Comparison of ENCODE assay signal across 20 cellular contexts in genomic region chr9:136657975-136658848, GRCh38. TPM values are rescaled to one million over a fixed set of nuclear protein-coding genes. Genes with fewer than 3 reads are reported as not detected.
DNase-seq lines count a peak whose midpoint lies in the region; ATAC-seq, FAIRE-seq and TF ChIP-seq lines count a peak whose summit lies in the region.
"Had no signal": no experiment of that assay in that cellular context is flagged by ENCODE, and none has a peak within 500 bp of the region (broad histone marks: within the 10 kb centered on the region; RNA-seq: fewer than 3 reads in every experiment).

No MANE protein-coding gene starts in this region.

- H3K79me2 ChIP-seq in K562 (ENCODE audit: control insufficient read depth, insufficient read depth, low read length): peaks cover 13% of the 10 kb centered on the region

- H3K4me1 Mint-ChIP-seq in stimulated activated naive B cell treated with anti-CD40 and anti-IgM and Interleukin-4, amounts not matched to agents 10 μg/mL and 1 μg/mL and 100 μg/mL, for 72 hours: peaks cover 25 to 67% of the 10 kb centered on the region in 2 donors

- no peaks in the 10 kb centered on the region for H3K9me1 ChIP-seq in K562 (ENCODE audit: control insufficient read depth, insufficient read depth, low read length)

- no peaks in the 10 kb centered on the region for H3K9me3 ChIP-seq in K562 (replicated peaks; ENCODE audit: control insufficient read depth, insufficient read depth, low read depth, low read length)

- H3K27ac ChIP-seq in K562 (ENCODE audit: extremely low read depth, low read depth, low read length): no peak overlapping the region
- H3K27ac ChIP-seq: 22Rv1, KMS-11 had no signal

- H3K4me3 ChIP-seq in K562 (no peak overlapping the region), lower leg skin (ENCODE audit: low read depth, poor library complexity, severe bottlenecking) (peak overlapping the region; percentile 3)

- no peak for TF ChIP-seq CTCF in K562 (IDR thresholded peaks at IDR 0.05 in 2 of 3, conservative IDR thresholded peaks at IDR 0.05 in 1 of 3; ENCODE audit: insufficient read depth in 2 of 3, low read depth in 1 of 3, low read length in 3 of 3)
- no peak for TF ChIP-seq CTCF in lower leg skin (IDR thresholded peaks at IDR 0.05)

- no peak for TF ChIP-seq EP300 in K562 (IDR thresholded peaks at IDR 0.05; ENCODE audit: low read length)

- H3K36me3 ChIP-seq in K562 (ENCODE audit: control insufficient read depth, insufficient read depth, low read length): peaks cover 2% of the 10 kb centered on the region; the same call in 1 of the 3 replicates

- TF ChIP-seq RAD21 in K562 (CRISPR knock-in tag; conservative IDR thresholded peaks at IDR 0.05 in 1 of 2, IDR thresholded peaks at IDR 0.05 in 1 of 2): no peak

- no peak overlapping the region for H3K4me3 Mint-ChIP-seq in stimulated activated naive B cell treated with anti-CD40 and anti-IgM and Interleukin-4, amounts not matched to agents 10 μg/mL and 1 μg/mL and 100 μg/mL, for 72 hours
- H3K4me3 Mint-ChIP-seq: activated T-cell treated with anti-CD3 and anti-CD28 coated beads, Interleukin-2, amount 50 U/mL, for 72 hours had no signal

- H3K36me3 Mint-ChIP-seq in stimulated activated naive B cell treated with anti-CD40 and anti-IgM and Interleukin-4, amounts not matched to agents 10 μg/mL and 1 μg/mL and 100 μg/mL, for 72 hours: no peaks in the 10 kb centered on the region
- H3K36me3 Mint-ChIP-seq: CD8-positive, alpha-beta memory T cell had no signal

- no peaks in the 10 kb centered on the region for H3K27me3 ChIP-seq in K562 (ENCODE audit: control insufficient read depth in 2 of 2, insufficient read depth in 2 of 2, low read length in 2 of 2)

- H3K4me2 ChIP-seq in K562 (ENCODE audit: insufficient read depth, low read length): no peak overlapping the region
- H3K4me2 ChIP-seq: KMS-11 had no signal

- WGBS in K562 (ENCODE audit: insufficient coverage, low coverage, missing lambda C conversion rate): 61% methylated on average over 26 of the region's 31 CpGs
- WGBS in lower leg skin, 2 donors: 58 to 65% methylated on average over 28 to 30 of the region's 31 CpGs

- H3K27ac Mint-ChIP-seq in stimulated activated naive B cell treated with anti-CD40 and anti-IgM and Interleukin-4, amounts not matched to agents 10 μg/mL and 1 μg/mL and 100 μg/mL, for 72 hours: peak overlapping the region; percentile 70
- H3K27ac Mint-ChIP-seq: activated T-cell treated with anti-CD3 and anti-CD28 coated beads, Interleukin-2, amount 50 U/mL, for 72 hours had no signal

- in situ Hi-C loops in K562 (cut with MboI): no loop called here

- POLR2A ChIA-PET in K562 (lab: Yijun Ruan, JAX): interaction anchor here (0.6 kb wide), 1 partner anchor 70 kb away, joined by 3 read pairs; no protein-coding TSS in a partner anchor

- CTCF ChIA-PET in K562 (lab: Yijun Ruan, JAX; ENCODE audit: low intra/inter-chr PET ratio): no interaction called here

- no peak for TF ChIP-seq POLR2A in K562 (conservative IDR thresholded peaks at IDR 0.05)
- no peak for TF ChIP-seq POLR2A in lower leg skin (IDR thresholded peaks at IDR 0.05)

- H3K9me3 Mint-ChIP-seq in stimulated activated naive B cell treated with anti-CD40 and anti-IgM and Interleukin-4, amounts not matched to agents 10 μg/mL and 1 μg/mL and 100 μg/mL, for 72 hours: no peaks in the 10 kb centered on the region
- H3K9me3 Mint-ChIP-seq: activated T-cell treated with anti-CD3 and anti-CD28 coated beads, Interleukin-2, amount 50 U/mL, for 72 hours had no signal

- BruUV-seq in K562 (replicated peaks; lab: Mats Ljungman, UMichigan): no TSS peak

- 0 out of 4 replicates have a peak overlapping the region, but pooled peaks of 1 of the 2 experiments have one; percentile 58 for H3K9ac ChIP-seq in K562 (ENCODE audit: insufficient read depth in 1 of 2, low read depth in 2 of 2, low read length in 2 of 2)
- H3K9ac ChIP-seq: KMS-11 had no signal

- peaks cover 25 to 96% of the 10 kb centered on the region in 2 experiments for H3K4me1 ChIP-seq in K562 (replicated peaks in 1 of 2; ENCODE audit: control insufficient read depth in 2 of 2, insufficient read depth in 2 of 2, low read length in 2 of 2)

- no peak for ATAC-seq in K562
- ATAC-seq in stimulated activated naive B cell treated with anti-CD40 and anti-IgM and Interleukin-4, amounts not matched to agents 10 μg/mL and 1 μg/mL and 100 μg/mL, for 72 hours (replicated peaks): peak in 1 of 2 donors; percentile 13
- no peak for ATAC-seq in HG02763 (IDR thresholded peaks at IDR 0.05; ENCODE audit: unreplicated experiment)
- no peak for ATAC-seq in HG02840 (IDR thresholded peaks at IDR 0.05; ENCODE audit: low FRiP score, unreplicated experiment)

- DNase-seq in NCI-H1417 (lab: John Stamatoyannopoulos, UW) (peak in 2 of 3 experiments; percentile 40 to 48), NCI-H1417 treated with DMSO at 0.1 percent for 48 hours (lab: John Stamatoyannopoulos, UW) (no peak), K562 (ENCODE audit: extremely low read depth in 1 of 4, low spot score in 3 of 4) (no peak), lower leg skin (ENCODE audit: low spot score in 2 of 2) (no peak), HCEC 1CT (no peak)
- no peak for DNase-seq in stimulated activated naive B cell treated with anti-CD40 and anti-IgM and Interleukin-4, amounts not matched to agents 10 μg/mL and 1 μg/mL and 100 μg/mL, for 72 hours
- DNase-seq: activated CD4-positive, alpha-beta T cell treated with anti-CD3 and anti-CD28 coated beads for 4 hours; anterior cingulate cortex; GOT3; NCI-H1694; NCI-H524 treated with DMSO at 0.1 percent for 48 hours; stimulated activated CD4-positive, alpha-beta T cell treated with anti-CD3 and anti-CD28 coated beads, Interleukin-4, amount 100 ng/mL, for 1 hour; T-helper 1 cell had no signal

- intact Hi-C loops in K562 (cut with micrococcal nuclease): no loop called here
- intact Hi-C loops in lower leg skin (cut with DNase I; ENCODE audit: low total_unique reads): no loop called here

- H2AFZ ChIP-seq in K562 (ENCODE audit: low read depth, low read length): no peak overlapping the region; the same call in 1 of the 2 replicates

- H4K20me1 ChIP-seq in K562 (replicated peaks; ENCODE audit: control insufficient read depth, insufficient read depth, low read length): no peaks in the 10 kb centered on the region

- peak; percentile 37 for FAIRE-seq in K562 (lab: Jason Lieb, UNC)
- FAIRE-seq: RCC 7860 had no signal

- H3K27me3 Mint-ChIP-seq in stimulated activated naive B cell treated with anti-CD40 and anti-IgM and Interleukin-4, amounts not matched to agents 10 μg/mL and 1 μg/mL and 100 μg/mL, for 72 hours: peaks cover 66 to 89% of the 10 kb centered on the region in 2 donors

RNA-seq across cellular contexts. Expression of gene EGFL7, which starts 4.5 kb away (rescaled TPM):
- 149 and 838 TPM in 2 replicates for total RNA-seq in K562 (2011; cell fraction: chromatin; rRNA removed; ENCODE audit: low replicate concordance)
- 1,169 and 1,462 TPM in 2 replicates for total RNA-seq in K562 (2011; cell fraction: nucleolus; rRNA removed)
- 493 and 520 TPM in 2 replicates for total RNA-seq in K562 (2011; cell fraction: nucleoplasm; rRNA removed)
- total RNA-seq in K562 (2014; rRNA removed) (217 and 294 TPM in 2 replicates), K562 (2014; rRNA removed; fragmentation: Illumina TruSeq; extraction: Trizol) (6.6 and 10.2 TPM in 2 replicates), K562 (2015; rRNA removed; fragmentation: Illumina TruSeq; extraction: Trizol) (55.3 and 55.5 TPM in 2 replicates), K562 (2021) (213 and 225 TPM in 2 replicates), lower leg skin (10 to 100 TPM; 27.8 to 62.2 (median 46.2) TPM)
- polyA plus RNA-seq in K562 (2011; rRNA removed) (220 and 305 TPM in 2 replicates), K562 (2014; fragmentation: Illumina TruSeq; extraction: Trizol) (16.3 and 110 TPM in 2 replicates), K562 (2014; fragmentation: Nextera tagmentation; extraction: Ambion mirVana) (10 to 100 TPM in 1 of 2 experiments, 1 to 10 TPM in 1; 1.5 to 10.9 TPM), K562 (2014; rRNA removed) (286 and 294 TPM in 2 replicates)
- polyA plus RNA-seq in K562 (2011; cell fraction: cytosol; rRNA removed): 390 and 1,175 TPM in 2 replicates
- 1,734 and 4,262 TPM in 2 replicates for polyA plus RNA-seq in K562 (2011; cell fraction: nucleus; rRNA removed)
- polyA plus RNA-seq in K562 (2012): 148 and 194 TPM in 2 replicates
- polyA minus RNA-seq in K562 (2011; rRNA and poly(A)+ RNA removed): 33.5 and 52.0 TPM in 2 replicates
- 222 and 294 TPM in 2 replicates for polyA minus RNA-seq in K562 (2011; cell fraction: cytosol; rRNA and poly(A)+ RNA removed)
- 630 and 998 TPM in 2 replicates for polyA minus RNA-seq in K562 (2011; cell fraction: nucleus; rRNA and poly(A)+ RNA removed)

RNA-seq across cellular contexts. Expression of gene AGPAT2, which starts 29.0 kb away (rescaled TPM):
- 18.6 and 52.7 TPM in 2 replicates for total RNA-seq in K562 (2011; cell fraction: chromatin; rRNA removed; ENCODE audit: low replicate concordance)
- 77.5 and 84.7 TPM in 2 replicates for total RNA-seq in K562 (2011; cell fraction: nucleolus; rRNA removed)
- 39.6 and 45.3 TPM in 2 replicates for total RNA-seq in K562 (2011; cell fraction: nucleoplasm; rRNA removed)
- total RNA-seq in K562 (2014; rRNA removed) (45.5 and 56.5 TPM in 2 replicates), K562 (2014; rRNA removed; fragmentation: Illumina TruSeq; extraction: Trizol) (7.2 and 8.5 TPM in 2 replicates), K562 (2015; rRNA removed; fragmentation: Illumina TruSeq; extraction: Trizol) (27.7 and 31.8 TPM in 2 replicates), K562 (2021) (52.6 and 54.5 TPM in 2 replicates), lower leg skin (10 to 100 TPM; 52.4 to 77.7 (median 63.5) TPM)
- polyA plus RNA-seq in K562 (2011; rRNA removed) (17.3 and 25.4 TPM in 2 replicates), K562 (2014; fragmentation: Illumina TruSeq; extraction: Trizol) (23.9 and 38.6 TPM in 2 replicates), K562 (2014; fragmentation: Nextera tagmentation; extraction: Ambion mirVana) (under 1 TPM; 0.13 to 0.45 TPM), K562 (2014; rRNA removed) (47.1 and 51.9 TPM in 2 replicates)
- polyA plus RNA-seq in K562 (2011; cell fraction: cytosol; rRNA removed): 37.8 and 64.3 TPM in 2 replicates
- 26.1 and 33.3 TPM in 2 replicates for polyA plus RNA-seq in K562 (2011; cell fraction: nucleus; rRNA removed)
- 34.3 and 52.5 TPM in 2 replicates for polyA plus RNA-seq in K562 (2012)
- polyA minus RNA-seq in K562 (2011; rRNA and poly(A)+ RNA removed): 10.0 and 12.2 TPM in 2 replicates
- 19.5 and 23.0 TPM in 2 replicates for polyA minus RNA-seq in K562 (2011; cell fraction: cytosol; rRNA and poly(A)+ RNA removed)
- polyA minus RNA-seq in K562 (2011; cell fraction: nucleus; rRNA and poly(A)+ RNA removed): 21.4 and 30.0 TPM in 2 replicates

RNA-seq across cellular contexts. Expression of gene DIPK1B, which starts 54.2 kb away (rescaled TPM):
- total RNA-seq in K562 (2011; cell fraction: chromatin; rRNA removed; ENCODE audit: low replicate concordance): 11.8 and 45.1 TPM in 2 replicates
- 39.9 and 47.9 TPM in 2 replicates for total RNA-seq in K562 (2011; cell fraction: nucleolus; rRNA removed)
- 25.8 and 26.4 TPM in 2 replicates for total RNA-seq in K562 (2011; cell fraction: nucleoplasm; rRNA removed)
- total RNA-seq in K562 (2014; rRNA removed) (22.3 and 25.2 TPM in 2 replicates), K562 (2014; rRNA removed; fragmentation: Illumina TruSeq; extraction: Trizol) (2.8 TPM in 2 replicates), K562 (2015; rRNA removed; fragmentation: Illumina TruSeq; extraction: Trizol) (5.9 and 7.4 TPM in 2 replicates), K562 (2021) (20.4 TPM in 2 replicates), lower leg skin (10 to 100 TPM in 2 of 4 donors, 1 to 10 TPM in 2; 7.1 to 13.5 (median 9.5) TPM)
- polyA plus RNA-seq in K562 (2011; rRNA removed) (11.4 and 20.2 TPM in 2 replicates), K562 (2014; fragmentation: Illumina TruSeq; extraction: Trizol) (4.2 and 6.8 TPM in 2 replicates), K562 (2014; fragmentation: Nextera tagmentation; extraction: Ambion mirVana) (under 1 TPM; 0.08 to 0.21 TPM), K562 (2014; rRNA removed) (20.5 and 21.2 TPM in 2 replicates)
- polyA plus RNA-seq in K562 (2011; cell fraction: cytosol; rRNA removed): 26.7 and 64.0 TPM in 2 replicates
- polyA plus RNA-seq in K562 (2011; cell fraction: nucleus; rRNA removed): 41.8 and 57.7 TPM in 2 replicates
- polyA plus RNA-seq in K562 (2012): 9.0 and 14.4 TPM in 2 replicates
- polyA minus RNA-seq in K562 (2011; rRNA and poly(A)+ RNA removed): 3.7 and 4.5 TPM in 2 replicates
- 13.1 and 14.0 TPM in 2 replicates for polyA minus RNA-seq in K562 (2011; cell fraction: cytosol; rRNA and poly(A)+ RNA removed)
- 9.0 and 9.8 TPM in 2 replicates for polyA minus RNA-seq in K562 (2011; cell fraction: nucleus; rRNA and poly(A)+ RNA removed)
- total RNA-seq: CD8-positive, alpha-beta memory T cell had no signal
- polyA plus RNA-seq: CD8-positive, alpha-beta memory T cell had no signal

Comparison
In these comparisons a context has a peak if more than half of its experiments do, and no peak if none do; other contexts are left out.
1. DNase-seq: peak in NCI-H1417 (2 of 3); none in NCI-H1417 treated with DMSO at 0.1 percent for 48 hours (single experiment), K562 (0 of 4), lower leg skin (0 of 2), stimulated activated naive B cell treated with anti-CD40 and anti-IgM and Interleukin-4, amounts not matched to agents 10 μg/mL and 1 μg/mL and 100 μg/mL, for 72 hours (single experiment) and HCEC 1CT (single experiment).